Comparison of ENCODE assay signal across 17 cellular contexts in the genomic region with DNA sequence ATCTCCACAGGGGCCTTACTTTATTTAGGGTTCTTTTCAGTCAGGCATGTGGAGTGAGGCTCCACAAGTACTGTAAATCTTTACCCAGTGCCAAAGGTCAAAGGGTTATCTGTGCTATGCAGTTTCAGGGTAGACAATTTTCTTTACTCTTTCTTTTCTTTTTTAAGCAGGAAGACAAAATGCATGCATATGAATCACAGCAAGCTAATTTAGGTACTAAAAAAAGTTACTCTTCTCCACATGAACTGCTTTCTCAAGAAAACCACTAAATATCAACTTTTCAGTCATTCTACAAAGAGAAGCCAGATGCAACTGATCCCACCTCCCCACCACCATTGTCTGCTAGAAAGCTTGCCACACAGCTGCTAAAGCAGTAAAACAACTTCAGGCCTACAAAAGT.
DNase-seq lines count a peak whose midpoint lies in the region; ATAC-seq and TF ChIP-seq lines count a peak whose summit lies in the region.
"Had no signal": no experiment of that assay in that cellular context is flagged by ENCODE, and none has a peak within 500 bp of the region (broad histone marks: within the 10 kb centered on the region; RNA-seq: fewer than 3 reads in every experiment).

No MANE protein-coding gene starts in this region.

- no peak overlapping the region for H3K27ac ChIP-seq in liver (ENCODE audit: low read depth in 1 of 2, low read length in 2 of 2)
- H3K27ac ChIP-seq: colonic mucosa, foreskin keratinocyte, Peyer's patch, stomach had no signal

- TF ChIP-seq CTCF in cardiac fibroblast (IDR thresholded peaks at IDR 0.05; ENCODE audit: low read depth, low read length) (no peak), liver (IDR thresholded peaks at IDR 0.05; ENCODE audit: low read depth, low read length, missing input control) (no peak)

- no peaks in the 10 kb centered on the region for H3K36me3 ChIP-seq in liver (ENCODE audit: control insufficient read depth in 4 of 4, insufficient read depth in 3 of 4, low read depth in 1 of 4, low read length in 3 of 4)
- H3K36me3 ChIP-seq: colonic mucosa, Peyer's patch, stomach had no signal

- H3K9me3 ChIP-seq in liver (ENCODE audit: control insufficient read depth in 4 of 4, low read length in 3 of 4) = no peaks in the 10 kb centered on the region
- H3K9me3 ChIP-seq: colonic mucosa, Peyer's patch, stomach had no signal

- ATAC-seq in GM19455 (IDR thresholded peaks at IDR 0.05; ENCODE audit: unreplicated experiment) = no peak
- ATAC-seq: foreskin keratinocyte had no signal

- H3K27me3 ChIP-seq in liver (ENCODE audit: control insufficient read depth in 4 of 4, insufficient read depth in 4 of 4, low read length in 3 of 4) = peaks cover 0 to 2% (median 0%) of the 10 kb centered on the region in 4 donors
- H3K27me3 ChIP-seq: colonic mucosa, foreskin keratinocyte, Peyer's patch, stomach had no signal

- no peak overlapping the region for H3K9ac ChIP-seq in liver (ENCODE audit: low read depth in 1 of 2, low read length in 2 of 2)

- DNase-seq in COLO829 (ENCODE audit: low spot score) (peak; percentile 3), HuH-7.5 (ENCODE audit: low spot score) (peak; percentile 37), cardiac fibroblast (ENCODE audit: low read depth in 2 of 2) (peak; percentile 7 to 54), NCI-H2171 (lab: John Stamatoyannopoulos, UW) (no peak), NCI-H1417 treated with DMSO at 0.1 percent for 48 hours (lab: John Stamatoyannopoulos, UW) (no peak)
- no peak for DNase-seq in central memory CD4-positive, alpha-beta T cell
- DNase-seq: activated naive CD4-positive, alpha-beta T cell treated with anti-CD3 and anti-CD28 coated beads, Interleukin-2, amount 50 U/mL, for 16 hours; colonic mucosa; foreskin keratinocyte; NCI-H446; Peyer's patch; posterior cingulate gyrus; stimulated activated CD4-positive, alpha-beta T cell treated with anti-CD3 and anti-CD28 coated beads, Interleukin-4, amount 100 ng/mL, for 1 hour; stomach had no signal

- H3K4me3 ChIP-seq in cardiac fibroblast (replicated peaks in 1 of 2; ENCODE audit: low read depth in 2 of 2, low read length in 2 of 2) (no peak overlapping the region), liver (ENCODE audit: low read depth in 1 of 3, low read length in 3 of 3) (no peak overlapping the region)
- H3K4me3 ChIP-seq: colonic mucosa, lung, Peyer's patch, stomach had no signal

- H3K4me1 ChIP-seq in liver (ENCODE audit: control insufficient read depth in 4 of 4, insufficient read depth in 4 of 4, low read length in 3 of 4) = no peaks in the 10 kb centered on the region
- H3K4me1 ChIP-seq: colonic mucosa, foreskin keratinocyte, Peyer's patch had no signal

- no peak for TF ChIP-seq RAD21 in liver (IDR thresholded peaks at IDR 0.05)

TF ChIP-seq in liver, 16 proteins besides CTCF, POLR2A, EP300 and RAD21:
- TF ChIP-seq TAF1 (conservative IDR thresholded peaks at IDR 0.05) (no peak), NR2F2 (IDR thresholded peaks at IDR 0.05) (peak; percentile 13)
TF ChIP-seq in liver: peak in this region for 1.

Comparison
In these comparisons a context has a peak if more than half of its experiments do, and no peak if none do; other contexts are left out.
1. DNase-seq: peak in COLO829 (single experiment), HuH-7.5 (single experiment) and cardiac fibroblast (2 of 2); none in central memory CD4-positive, alpha-beta T cell (single experiment), NCI-H2171 (single experiment) and NCI-H1417 treated with DMSO at 0.1 percent for 48 hours (single experiment).